In the genomic region with DNA sequence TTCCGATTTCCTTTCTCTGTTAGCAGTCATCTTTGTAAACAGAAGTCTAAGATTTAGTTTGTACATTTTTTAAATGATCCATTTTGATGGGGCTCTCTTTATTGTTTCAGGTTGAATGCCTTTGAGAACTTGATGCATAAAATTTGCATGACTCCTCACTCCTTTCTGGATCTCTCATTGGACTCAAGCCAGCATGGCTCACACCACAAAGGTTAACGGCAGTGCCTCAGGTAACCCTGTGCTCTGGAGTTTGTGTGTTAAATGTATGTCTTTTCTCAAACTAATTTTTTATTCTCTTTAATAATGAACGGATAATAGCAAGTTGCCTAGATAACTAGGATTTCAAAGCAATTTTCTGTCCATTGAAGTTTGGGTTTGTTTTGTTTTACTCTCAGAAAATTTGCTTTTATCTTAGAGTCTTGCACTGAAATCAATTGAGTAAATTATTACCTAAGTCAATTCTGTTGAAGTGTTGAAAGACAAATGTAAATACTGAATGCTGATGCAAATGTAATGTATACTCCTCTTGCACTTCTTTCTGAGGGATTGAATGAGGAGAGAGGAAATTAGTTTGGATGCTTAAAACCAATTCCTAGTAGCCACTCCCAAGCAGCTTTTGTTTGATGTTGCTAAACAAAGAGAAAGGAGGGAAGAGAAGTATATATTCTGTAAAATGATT, we compare ENCODE assay signal across 9 cellular contexts.
DNase-seq lines count a peak whose midpoint lies in the region; ATAC-seq lines count a peak whose summit lies in the region.
"Had no signal": no experiment of that assay in that cellular context is flagged by ENCODE, and none has a peak within 500 bp of the region (broad histone marks: within the 10 kb centered on the region; RNA-seq: fewer than 3 reads in every experiment).

No MANE protein-coding gene starts in this region.

- peak overlapping the region; percentile 83 for H3K4me3 Mint-ChIP-seq in T-helper 17 cell
- H3K4me3 Mint-ChIP-seq in immature natural killer cell: peak overlapping the region; percentile 77 to 88 (median 81)

- peaks cover 11% of the 10 kb centered on the region for H3K4me1 Mint-ChIP-seq in T-helper 17 cell
- H3K4me1 Mint-ChIP-seq in immature natural killer cell: peaks cover 10 to 36% of the 10 kb centered on the region in 2 donors

- H3K27ac Mint-ChIP-seq in T-helper 17 cell (no peak overlapping the region), immature natural killer cell (peak overlapping the region in 2 of 6 donors; percentile 59 to 75)

- H3K36me3 Mint-ChIP-seq in T-helper 17 cell (ENCODE audit: low read depth): peaks cover 4% of the 10 kb centered on the region
- no peaks in the 10 kb centered on the region for H3K36me3 Mint-ChIP-seq in immature natural killer cell

- no peaks in the 10 kb centered on the region for H3K27me3 ChIP-seq in stomach smooth muscle (ENCODE audit: control insufficient read depth in 1 of 2, insufficient read depth in 2 of 2, low read length in 2 of 2)

- DNase-seq in NCI-H748 (lab: John Stamatoyannopoulos, UW; ENCODE audit: unreplicated experiment): peak; percentile 19
- no peak for DNase-seq in NCI-H748 treated with DMSO at 0.1 percent for 48 hours (lab: John Stamatoyannopoulos, UW)
- no peak for DNase-seq in T-helper 17 cell
- no peak for DNase-seq in immature natural killer cell
- no peak for DNase-seq in activated CD8-positive, alpha-beta memory T cell treated with anti-CD3 and anti-CD28 coated beads, Interleukin-2, amount 50 U/mL, for 48 hours
- DNase-seq in sciatic nerve (ENCODE audit: low spot score): no peak
- DNase-seq in DMS 273 (lab: John Stamatoyannopoulos, UW; ENCODE audit: unreplicated experiment): no peak
- DNase-seq: stimulated activated naive CD4-positive, alpha-beta T cell had no signal

- ATAC-seq in T-helper 17 cell (no peak), sciatic nerve (no peak)

- no peaks in the 10 kb centered on the region for H3K36me3 ChIP-seq in stomach smooth muscle (ENCODE audit: control insufficient read depth in 2 of 2, insufficient read depth in 2 of 2, low read length in 2 of 2)

- H3K9ac ChIP-seq in stomach smooth muscle (ENCODE audit: low read length in 2 of 2): peak overlapping the region in 1 of 2 donors; percentile 16

- no peaks in the 10 kb centered on the region for H3K9me3 ChIP-seq in T-helper 17 cell (ENCODE audit: control insufficient read depth, low read length, poor library complexity, severe bottlenecking)
- H3K9me3 ChIP-seq in stomach smooth muscle (ENCODE audit: control insufficient read depth in 2 of 2, low read length in 2 of 2): no peaks in the 10 kb centered on the region

- peak overlapping the region; percentile 56 to 70 for H3K4me3 ChIP-seq in stomach smooth muscle (ENCODE audit: low read length in 2 of 2)

- intact Hi-C loops in sciatic nerve (cut with DNase I): no loop called here

- peaks cover 1% of the 10 kb centered on the region for H3K4me1 ChIP-seq in stomach smooth muscle (ENCODE audit: control insufficient read depth, insufficient read depth, low read length)

- peaks cover 6% of the 10 kb centered on the region for H3K27me3 Mint-ChIP-seq in T-helper 17 cell
- H3K27me3 Mint-ChIP-seq in immature natural killer cell (ENCODE audit: low read depth in 3 of 3): peaks cover 2% of the 10 kb centered on the region in 3 donors

- H3K27ac ChIP-seq in stomach smooth muscle (ENCODE audit: low read length): no peak overlapping the region

- H3K9me3 Mint-ChIP-seq in immature natural killer cell: no peaks in the 10 kb centered on the region
